In genomic region chr1:3277121-3277520, GRCh38 we compare ENCODE assay signal across 17 cellular contexts.
"Had no signal": no experiment of that assay in that cellular context is flagged by ENCODE, and none has a peak within 500 bp of the region (broad histone marks: within the 10 kb centered on the region; RNA-seq: fewer than 3 reads in every experiment).

No MANE protein-coding gene starts in this region.

- H3K9ac ChIP-seq: neural progenitor cell had no signal

- H3K4me1 ChIP-seq: esophagus squamous epithelium, left lung, lower lobe of right lung, psoas muscle, sigmoid colon had no signal

- H3K4me2 ChIP-seq: neural progenitor cell had no signal

- H3K4me3 ChIP-seq: esophagus squamous epithelium, heart right ventricle, left lung, lower lobe of right lung, neural progenitor cell, psoas muscle, sigmoid colon had no signal

- DNase-seq: dermis blood vessel endothelial cell; effector memory CD4-positive, alpha-beta T cell; erythroblast; esophagus squamous epithelium; foreskin melanocyte; glutamatergic neuron; hippocampal formation; left cardiac atrium; lower lobe of right lung; nucleus accumbens; sigmoid colon; stimulated activated CD4-positive, alpha-beta T cell treated with anti-CD3 and anti-CD28 coated beads, Interleukin-2, amount 100 ng/mL, for 24 hours; stimulated activated naive B cell treated with anti-CD40 and anti-IgM and Interleukin-4, amounts not matched to agents 10 μg/mL and 1 μg/mL and 100 μg/mL, for 72 hours had no signal

- H2AFZ ChIP-seq: neural progenitor cell had no signal

- H3K9me3 ChIP-seq: esophagus squamous epithelium, heart right ventricle, left lung, lower lobe of right lung, psoas muscle, sigmoid colon had no signal

- H3K36me3 ChIP-seq: esophagus squamous epithelium, heart right ventricle, left lung, lower lobe of right lung, neural progenitor cell, sigmoid colon had no signal

- ATAC-seq: left cardiac atrium; left lung; psoas muscle; stimulated activated naive B cell treated with anti-CD40 and anti-IgM and Interleukin-4, amounts not matched to agents 10 μg/mL and 1 μg/mL and 100 μg/mL, for 72 hours had no signal

- H3K27me3 ChIP-seq: neural progenitor cell had no signal

- H3K27ac ChIP-seq: esophagus squamous epithelium, left lung, lower lobe of right lung, neural progenitor cell, psoas muscle, sigmoid colon had no signal
